1 cellular context compared by ENCODE assay signal in genomic region chr22:31661851-31662667, GRCh38.
TF ChIP-seq lines count a peak whose summit lies in the region.

TSS of gene PISD (minus strand) at chr22:31662215. CDS start at chr22:31662208, 7 bp downstream.

TF ChIP-seq in WTC11, 78 proteins besides CTCF, POLR2A, EP300 and RAD21 (continued from another document):
- TF ChIP-seq ZBTB43 (CRISPR knock-in tag; IDR thresholded peaks at IDR 0.05) (0 out of 2 replicates have a peak, but pooled peaks have one; percentile 16), CREB1 (CRISPR knock-in tag; IDR thresholded peaks at IDR 0.05) (peak; percentile 89), USF1 (CRISPR knock-in tag; IDR thresholded peaks at IDR 0.05) (peak; percentile 52; the same call in 1 of the 2 replicates), IRF1 (CRISPR knock-in tag; IDR thresholded peaks at IDR 0.05) (no peak), ZNF138 (CRISPR knock-in tag; conservative IDR thresholded peaks at IDR 0.05) (no peak), E2F1 (CRISPR knock-in tag; IDR thresholded peaks at IDR 0.05) (no peak), MLX (CRISPR knock-in tag; IDR thresholded peaks at IDR 0.05) (no peak), SP1 (CRISPR knock-in tag; conservative IDR thresholded peaks at IDR 0.05) (peak; percentile 100), FOXP1 (CRISPR knock-in tag; IDR thresholded peaks at IDR 0.05; ENCODE audit: borderline replicate concordance) (peak; percentile 65; the same call in 1 of the 2 replicates)
